In the genomic region with DNA sequence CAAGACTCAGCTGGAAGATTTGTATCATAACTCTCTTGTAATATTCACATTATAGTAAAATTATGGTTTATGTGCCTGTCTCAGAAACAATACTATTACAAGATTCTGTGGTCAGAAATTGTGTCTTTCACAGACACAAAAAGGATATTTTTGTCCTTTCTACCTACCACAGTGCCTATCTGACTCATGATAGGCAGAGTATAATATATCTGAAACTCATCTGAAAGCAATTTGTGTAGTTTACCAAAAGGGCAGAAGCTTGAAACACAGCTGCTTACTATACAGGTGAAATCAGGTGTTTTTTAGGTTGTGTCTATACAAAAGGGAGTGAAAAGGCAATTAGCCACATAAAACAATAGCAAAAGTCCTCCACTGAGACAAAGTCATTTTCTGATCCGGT, we compare ENCODE assay signal across 13 cellular contexts.
A peak's percentile ranks its signal among the peaks of the same experiment; 100 is the strongest.
DNase-seq lines count a peak whose midpoint lies in the region; ATAC-seq lines count a peak whose summit lies in the region.
"Had no signal": no experiment of that assay in that cellular context is flagged by ENCODE, and none has a peak within 500 bp of the region (broad histone marks: within the 10 kb centered on the region; RNA-seq: fewer than 3 reads in every experiment).

No MANE protein-coding gene starts in this region.

- ATAC-seq in GM18499 (IDR thresholded peaks at IDR 0.05; ENCODE audit: insufficient read depth, unreplicated experiment) = peak; percentile 57
- peak; percentile 56 for ATAC-seq in GM19328 (IDR thresholded peaks at IDR 0.05; ENCODE audit: unreplicated experiment)
- peak; percentile 96 for ATAC-seq in HG02884 (IDR thresholded peaks at IDR 0.05; ENCODE audit: unreplicated experiment)
- ATAC-seq in HG03520 (IDR thresholded peaks at IDR 0.05; ENCODE audit: unreplicated experiment) = peak; percentile 55
- no peak for ATAC-seq in HG02981 (IDR thresholded peaks at IDR 0.05; ENCODE audit: unreplicated experiment)

- DNase-seq in NCI-H2196 (lab: John Stamatoyannopoulos, UW; ENCODE audit: unreplicated experiment) = no peak
- DNase-seq in SKM-1 treated with dmso at 0.1 percent for 144 hours (lab: John Stamatoyannopoulos, UW; ENCODE audit: unreplicated experiment) = no peak
- DNase-seq in medulla oblongata (ENCODE audit: extremely low spot score) = no peak
- DNase-seq: C1 segment of cervical spinal cord, MG63, NCI-H187 treated with DMSO at 0.1 percent for 48 hours, NCI-H2171 treated with DMSO at 0.1 percent for 48 hours, NCI-H510A treated with DMSO at 0.1 percent for 48 hours had no signal
